In genomic region chr12:3313066-3313465, GRCh38 we compare ENCODE assay signal across 9 cellular contexts.
A peak's percentile ranks its signal among the peaks of the same experiment; 100 is the strongest.
DNase-seq lines count a peak whose midpoint lies in the region; ATAC-seq and TF ChIP-seq lines count a peak whose summit lies in the region.
"Had no signal": no experiment of that assay in that cellular context is flagged by ENCODE, and none has a peak within 500 bp of the region (broad histone marks: within the 10 kb centered on the region; RNA-seq: fewer than 3 reads in every experiment).

No MANE protein-coding gene starts in this region.

- no peak for ATAC-seq in SK-N-SH treated with all-trans-retinoic acid at 6 μM for 48 hours
- ATAC-seq: left lung had no signal

- H3K36me3 ChIP-seq in SK-N-SH (replicated peaks in 1 of 2; ENCODE audit: control insufficient read depth in 1 of 2, insufficient read depth in 2 of 2, low read length in 1 of 2) (no peaks in the 10 kb centered on the region), MG63 (no peaks in the 10 kb centered on the region)
- H3K36me3 ChIP-seq: left lung had no signal

- 59% methylated on average over 11 of the region's 13 CpGs for WGBS in SK-N-SH (ENCODE audit: low lambda C conversion rate)

- TF ChIP-seq CTCF in SK-N-SH (IDR thresholded peaks at IDR 0.05) (no peak), epithelial cell of esophagus (IDR thresholded peaks at IDR 0.05; ENCODE audit: insufficient read depth, low read depth, low read length, missing control alignments) (no peak)

- H3F3A ChIP-seq in SK-N-SH (replicated peaks; ENCODE audit: insufficient read depth) = no peaks in the 10 kb centered on the region

- no peak overlapping the region for H3K9ac ChIP-seq in SK-N-SH

- H3K4me2 ChIP-seq in SK-N-SH = no peak overlapping the region

- no peaks in the 10 kb centered on the region for H3K79me2 ChIP-seq in SK-N-SH (ENCODE audit: insufficient read depth)

- H4K20me1 ChIP-seq in SK-N-SH (ENCODE audit: insufficient read depth) = no peaks in the 10 kb centered on the region

- no peaks in the 10 kb centered on the region for H3K9me3 ChIP-seq in SK-N-SH
- no peaks in the 10 kb centered on the region for H3K9me3 ChIP-seq in MG63
- H3K9me3 ChIP-seq: left lung had no signal

- CTCF ChIA-PET in SK-N-SH (lab: Yijun Ruan, JAX) = interaction anchor here (0.7 to 7.8 kb wide), 16 partner anchors 9 to 491 kb away, joined by 3 to 156 read pairs (median 6); no protein-coding TSS in a partner anchor

- peaks cover 0 to 17% of the 10 kb centered on the region in 2 experiments; a peak in 1 of 4 replicates for H3K4me1 ChIP-seq in SK-N-SH (ENCODE audit: control insufficient read depth in 1 of 2, insufficient read depth in 2 of 2, low read depth in 1 of 2, low read length in 1 of 2)

- DNase-seq in SK-N-SH (no peak), MG63 (peak; percentile 60), epithelial cell of esophagus (ENCODE audit: low read depth) (peak; percentile 84), renal cortical epithelial cell (ENCODE audit: low read depth) (peak; percentile 54), COR-L47 (lab: John Stamatoyannopoulos, UW) (no peak), NCI-H2107 treated with DMSO at 0.1 percent for 48 hours (lab: John Stamatoyannopoulos, UW; ENCODE audit: unreplicated experiment) (no peak)
- no peak for DNase-seq in activated naive CD4-positive, alpha-beta T cell (lab: John Stamatoyannopoulos, UW)

- POLR2A ChIA-PET in SK-N-SH (lab: Yijun Ruan, JAX) = no interaction called here

- TF ChIP-seq EP300 in SK-N-SH (IDR thresholded peaks at IDR 0.05; ENCODE audit: borderline replicate concordance in 1 of 2, low read depth in 1 of 2, low read length in 1 of 2) = no peak

- H2AFZ ChIP-seq in SK-N-SH (ENCODE audit: low read depth) = no peak overlapping the region

- TF ChIP-seq RAD21 in SK-N-SH (IDR thresholded peaks at IDR 0.05; ENCODE audit: low read length) = no peak

- no peaks in the 10 kb centered on the region for H3K9me2 ChIP-seq in SK-N-SH

- H3K4me3 ChIP-seq in SK-N-SH (ENCODE audit: low read depth in 2 of 2, low read length in 1 of 2) (no peak overlapping the region), MG63 (no peak overlapping the region), epithelial cell of esophagus (ENCODE audit: low read length) (no peak overlapping the region)
- H3K4me3 ChIP-seq: left lung had no signal

- no peaks in the 10 kb centered on the region for H3K27me3 ChIP-seq in SK-N-SH (ENCODE audit: insufficient read depth)
- no peaks in the 10 kb centered on the region for H3K27me3 ChIP-seq in MG63

- no peak overlapping the region for H3K27ac ChIP-seq in SK-N-SH (ENCODE audit: low read depth in 2 of 2, low read length in 1 of 2)
- H3K27ac ChIP-seq: left lung had no signal

TF ChIP-seq in SK-N-SH, 30 proteins besides CTCF, POLR2A, EP300 and RAD21:
- TF ChIP-seq ZBTB33 (IDR thresholded peaks at IDR 0.05; ENCODE audit: borderline replicate concordance, low read depth) (no peak), MAX (IDR thresholded peaks at IDR 0.05; ENCODE audit: low read depth) (peak; percentile 61; the same call in 1 of the 2 replicates), USF1 (IDR thresholded peaks at IDR 0.05; ENCODE audit: borderline replicate concordance, low read depth) (0 out of 2 replicates have a peak, but pooled peaks have one; percentile 33)

TF ChIP-seq in SK-N-SH treated with all-trans-retinoic acid at 6 μM for 48 hours, 23 proteins besides CTCF, POLR2A, EP300 and RAD21:
- no peak for TF ChIP-seq ISL1 (CRISPR knock-in tag; IDR thresholded peaks at IDR 0.05)

Comparison
In these comparisons a context has a peak if more than half of its experiments do, and no peak if none do; other contexts are left out.
1. DNase-seq: peak in MG63 (single experiment), epithelial cell of esophagus (single experiment) and renal cortical epithelial cell (single experiment); none in SK-N-SH (single experiment), COR-L47 (single experiment), NCI-H2107 treated with DMSO at 0.1 percent for 48 hours (single experiment) and activated naive CD4-positive, alpha-beta T cell (0 of 4).